ENCODE assay signal across 23 cellular contexts in genomic region chr14:88218119-88218915, GRCh38.
"Had no signal": no experiment of that assay in that cellular context is flagged by ENCODE, and none has a peak within 500 bp of the region (broad histone marks: within the 10 kb centered on the region; RNA-seq: fewer than 3 reads in every experiment).

No MANE protein-coding gene starts in this region.

- H3K27me3 ChIP-seq: colonic mucosa, esophagus squamous epithelium, gastrocnemius medialis, heart right ventricle, left lung had no signal

- H3K4me3 ChIP-seq: colonic mucosa, esophagus squamous epithelium, gastrocnemius medialis, heart right ventricle, left lung, lower lobe of right lung had no signal

- H3K27ac ChIP-seq: colonic mucosa, epithelial cell of prostate, esophagus squamous epithelium, gastrocnemius medialis, heart right ventricle, left lung, lower lobe of right lung had no signal

- ATAC-seq: effector memory CD8-positive, alpha-beta T cell; esophagus mucosa; gastrocnemius medialis; heart right ventricle; left cardiac atrium; left lung; left ventricle myocardium superior; lower lobe of right lung; naive thymus-derived CD4-positive, alpha-beta T cell had no signal

- H3K4me1 ChIP-seq: colonic mucosa, esophagus squamous epithelium, gastrocnemius medialis, left lung, lower lobe of right lung had no signal

- H3K36me3 ChIP-seq: colonic mucosa, esophagus squamous epithelium, gastrocnemius medialis, heart right ventricle, left lung, lower lobe of right lung had no signal

- H3K9me3 ChIP-seq: colonic mucosa, gastrocnemius medialis had no signal

- DNase-seq: colonic mucosa; cortex of kidney; effector CD8-positive, alpha-beta T cell; effector memory CD8-positive, alpha-beta T cell; endodermal cell; erythroblast; esophagus squamous epithelium; foreskin fibroblast; foreskin melanocyte; gastrocnemius medialis; glutamatergic neuron; head of caudate nucleus; heart right ventricle; hippocampal formation; left cardiac atrium; left lung; left ventricle myocardium superior; lower lobe of right lung; mesenchymal stem cell; midbrain; naive thymus-derived CD4-positive, alpha-beta T cell had no signal
